ENCODE assay signal across 11 cellular contexts in the genomic region with DNA sequence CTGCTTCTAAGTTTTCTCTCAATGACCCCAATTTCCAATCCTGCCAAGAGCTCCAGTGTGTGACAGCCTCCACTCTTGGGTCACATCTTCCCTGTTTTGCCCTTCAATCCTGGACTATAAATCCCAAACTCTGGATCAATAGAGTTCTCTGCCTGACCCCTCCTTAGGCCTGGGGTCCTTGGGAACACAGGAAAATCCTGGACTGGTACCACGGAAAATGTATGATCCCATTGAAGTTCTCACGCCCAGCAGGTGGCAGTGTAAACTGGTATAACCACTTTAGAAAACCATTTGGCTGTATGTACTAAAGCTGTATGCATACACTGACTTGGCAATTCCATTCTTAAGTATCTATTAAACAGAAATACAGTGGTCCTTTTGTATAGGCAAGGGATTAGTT.
DNase-seq lines count a peak whose midpoint lies in the region; ATAC-seq, FAIRE-seq and TF ChIP-seq lines count a peak whose summit lies in the region.
"Had no signal": no experiment of that assay in that cellular context is flagged by ENCODE, and none has a peak within 500 bp of the region (broad histone marks: within the 10 kb centered on the region; RNA-seq: fewer than 3 reads in every experiment).

No MANE protein-coding gene starts in this region.

- H3K36me3 Mint-ChIP-seq in neural crest cell (ENCODE audit: low read depth), result peaks cover 11% of the 10 kb centered on the region

- peaks cover 5% of the 10 kb centered on the region for H3K27me3 Mint-ChIP-seq in neural crest cell (ENCODE audit: low read depth)

- TF ChIP-seq CTCF in LNCaP clone FGC (IDR thresholded peaks at IDR 0.05; ENCODE audit: control insufficient read depth, extremely low read depth, insufficient read depth) (peak; percentile 69), WERI-Rb-1 (IDR thresholded peaks at IDR 0.05; ENCODE audit: low read depth, low read length) (peak; percentile 17; the same call in 1 of the 2 replicates), neural crest cell (conservative IDR thresholded peaks at IDR 0.05) (peak; percentile 44)

- peaks cover 8% of the 10 kb centered on the region for H3K9me3 ChIP-seq in WERI-Rb-1 (ENCODE audit: severe bottlenecking)

- no peak for ATAC-seq in HG03108 (IDR thresholded peaks at IDR 0.05; ENCODE audit: unreplicated experiment)

- H3K36me3 ChIP-seq in WERI-Rb-1, result no peaks in the 10 kb centered on the region

- no peak overlapping the region for H3K4me3 ChIP-seq in LNCaP clone FGC (ENCODE audit: low read depth, low read length)
- no peak overlapping the region for H3K4me3 ChIP-seq in WERI-Rb-1 (ENCODE audit: low read depth, low read length)

- H3K4me1 Mint-ChIP-seq in neural crest cell, result no peaks in the 10 kb centered on the region

- no peak for FAIRE-seq in urothelium cell line (lab: Jason Lieb, UNC)

- no peak overlapping the region for H3K27ac Mint-ChIP-seq in neural crest cell (ENCODE audit: unreplicated experiment)

- H3K27me3 ChIP-seq in WERI-Rb-1 (ENCODE audit: insufficient read depth, low read depth, severe bottlenecking), result no peaks in the 10 kb centered on the region

- H3K9me3 Mint-ChIP-seq in neural crest cell, result peaks cover 22% of the 10 kb centered on the region

- DNase-seq in NCI-H2171 treated with DMSO at 0.1 percent for 48 hours (lab: John Stamatoyannopoulos, UW) (peak; percentile 24), NCI-H2171 (lab: John Stamatoyannopoulos, UW) (no peak), LNCaP clone FGC (ENCODE audit: low read depth) (peak; percentile 25), WERI-Rb-1 (peak; percentile 11), neural crest cell (ENCODE audit: low read depth, low spot score) (no peak), urothelium cell line (ENCODE audit: low spot score) (no peak), NCI-H187 (lab: John Stamatoyannopoulos, UW) (no peak)
- DNase-seq: activated gamma-delta T cell treated with Interleukin-2 at 50 U/mL for 16 hours, mesenchymal stem cell, substantia nigra had no signal

- no peak overlapping the region for H3K4me3 Mint-ChIP-seq in neural crest cell

- H3K27ac ChIP-seq in WERI-Rb-1, result no peak overlapping the region

Comparison
In these comparisons a context has a peak if more than half of its experiments do, and no peak if none do; other contexts are left out.
1. DNase-seq: peak in NCI-H2171 treated with DMSO at 0.1 percent for 48 hours (single experiment), LNCaP clone FGC (single experiment) and WERI-Rb-1 (single experiment); none in NCI-H2171 (single experiment), neural crest cell (single experiment), urothelium cell line (single experiment) and NCI-H187 (0 of 2).
2. CTCF ChIP-seq: peak in every context shown above with its lines; median percentile 69 in LNCaP clone FGC; 44 in neural crest cell; 17 in WERI-Rb-1.